In genomic region chr3:69902386-69902785, GRCh38 we compare ENCODE assay signal across 5 cellular contexts.
"Had no signal": no experiment of that assay in that cellular context is flagged by ENCODE, and none has a peak within 500 bp of the region (broad histone marks: within the 10 kb centered on the region; RNA-seq: fewer than 3 reads in every experiment).

No MANE protein-coding gene starts in this region.

- H3K4me2 ChIP-seq: GM23338 had no signal

- DNase-seq: H9, HCEC 1CT, IMR-90 had no signal

- ATAC-seq: GM23338, K562 had no signal

- H3K4me3 ChIP-seq: GM23338, K562 had no signal

- H3K4me3 Mint-ChIP-seq: GM23338, H9 had no signal

- H3K9me3 Mint-ChIP-seq: GM23338, H9 had no signal

- H2AFZ ChIP-seq: GM23338 had no signal

- H3K27ac Mint-ChIP-seq: GM23338, H9 had no signal
